23 cellular contexts compared by ENCODE assay signal in genomic region chr1:95216292-95216990, GRCh38.
"Had no signal": no experiment of that assay in that cellular context is flagged by ENCODE, and none has a peak within 500 bp of the region (broad histone marks: within the 10 kb centered on the region; RNA-seq: fewer than 3 reads in every experiment).

No MANE protein-coding gene starts in this region.

- ATAC-seq: activated CD4-positive, alpha-beta T cell treated with anti-CD3 and anti-CD28 coated beads for 36 hours; activated naive CD8-positive, alpha-beta T cell treated with anti-CD3 and anti-CD28 coated beads, Interleukin-2, amount 50 U/mL, for 24 hours; activated T-cell treated with anti-CD3 and anti-CD28 coated beads, Interleukin-2, amount 50 U/mL, for 72 hours; heart right ventricle; left lobe of liver; lower lobe of right lung; naive thymus-derived CD8-positive, alpha-beta T cell; sciatic nerve had no signal

- H3K9me3 Mint-ChIP-seq: activated naive CD8-positive, alpha-beta T cell treated with anti-CD3 and anti-CD28 coated beads, Interleukin-2, amount 50 U/mL, for 24 hours; type B pancreatic cell had no signal

- DNase-seq: activated CD4-positive, alpha-beta T cell treated with anti-CD3 and anti-CD28 coated beads for 36 hours; activated CD4-positive, alpha-beta T cell treated with anti-CD3 and anti-CD28 coated beads, Interleukin-2, amount 50 U/mL, for 48 hours; activated gamma-delta T cell; activated naive CD4-positive, alpha-beta T cell treated with anti-CD3 and anti-CD28 coated beads, Interleukin-2, amount 50 U/mL, for 16 hours; activated naive CD8-positive, alpha-beta T cell treated with anti-CD3 and anti-CD28 coated beads, Interleukin-2, amount 50 U/mL, for 24 hours; activated T-cell treated with anti-CD3 and anti-CD28 coated beads, Interleukin-2, amount 50 U/mL, for 72 hours; cerebellar nuclear complex; heart right ventricle; lower lobe of right lung; naive thymus-derived CD8-positive, alpha-beta T cell; small intestine; stimulated activated CD4-positive, alpha-beta T cell treated with anti-CD3 and anti-CD28 coated beads, Interleukin-15, amount 100 ng/mL, for 24 hours; stimulated activated CD8-positive, alpha-beta memory T cell treated with anti-CD3 and anti-CD28 coated beads, Interleukin-4, amount 100 ng/mL, for 48 hours; stimulated activated naive CD4-positive, alpha-beta T cell; testis; WERI-Rb-1 had no signal

- H3K4me3 Mint-ChIP-seq: activated CD4-positive, alpha-beta T cell treated with anti-CD3 and anti-CD28 coated beads for 36 hours; activated naive CD8-positive, alpha-beta T cell treated with anti-CD3 and anti-CD28 coated beads, Interleukin-2, amount 50 U/mL, for 24 hours; activated T-cell treated with anti-CD3 and anti-CD28 coated beads, Interleukin-2, amount 50 U/mL, for 72 hours; naive thymus-derived CD8-positive, alpha-beta T cell; neural progenitor cell; type B pancreatic cell had no signal

- H3K4me1 Mint-ChIP-seq: activated naive CD8-positive, alpha-beta T cell treated with anti-CD3 and anti-CD28 coated beads, Interleukin-2, amount 50 U/mL, for 24 hours; naive thymus-derived CD8-positive, alpha-beta T cell; neural progenitor cell had no signal

- H3K36me3 Mint-ChIP-seq: neural progenitor cell, type B pancreatic cell had no signal

- H3K4me1 ChIP-seq: heart right ventricle, lower lobe of right lung, neural progenitor cell, testis, vagina had no signal

- H3K36me3 ChIP-seq: lower lobe of right lung, neural progenitor cell, vagina, WERI-Rb-1 had no signal

- H3K4me3 ChIP-seq: coronary artery, heart right ventricle, lower lobe of right lung, neural progenitor cell, testis, vagina had no signal

- H3K9me3 ChIP-seq: lower lobe of right lung, testis, vagina had no signal

- H3K27ac ChIP-seq: coronary artery, epithelial cell of prostate, heart right ventricle, lower lobe of right lung, neural progenitor cell, testis, vagina, WERI-Rb-1 had no signal

- H3K27ac Mint-ChIP-seq: activated CD4-positive, alpha-beta T cell treated with anti-CD3 and anti-CD28 coated beads for 36 hours; activated naive CD8-positive, alpha-beta T cell treated with anti-CD3 and anti-CD28 coated beads, Interleukin-2, amount 50 U/mL, for 24 hours; activated T-cell treated with anti-CD3 and anti-CD28 coated beads, Interleukin-2, amount 50 U/mL, for 72 hours; naive thymus-derived CD8-positive, alpha-beta T cell; neural progenitor cell; type B pancreatic cell had no signal

- H3K27me3 ChIP-seq: heart right ventricle, neural progenitor cell, testis, vagina had no signal
